In genomic region chr11:3109434-3109833, GRCh38 we compare ENCODE assay signal across 9 cellular contexts. TPM values are rescaled to one million over a fixed set of nuclear protein-coding genes. Genes with fewer than 3 reads are reported as not detected.
DNase-seq lines count a peak whose midpoint lies in the region; ATAC-seq and TF ChIP-seq lines count a peak whose summit lies in the region.
"Had no signal": no experiment of that assay in that cellular context is flagged by ENCODE, and none has a peak within 500 bp of the region (broad histone marks: within the 10 kb centered on the region; RNA-seq: fewer than 3 reads in every experiment).

No MANE protein-coding gene starts in this region.

- peaks cover 5% of the 10 kb centered on the region for H3K9me3 ChIP-seq in left ventricle myocardium inferior (replicated peaks)
- H3K9me3 ChIP-seq in neural progenitor cell (ENCODE audit: low read depth) = peaks cover 18% of the 10 kb centered on the region
- H3K9me3 ChIP-seq in vagina = no peaks in the 10 kb centered on the region

- H3K27ac ChIP-seq in left ventricle myocardium inferior (replicated peaks) (no peak overlapping the region), RWPE1 (peak overlapping the region; percentile 14; the same call in 1 of the 2 replicates), neural progenitor cell (no peak overlapping the region), vagina (peak overlapping the region; percentile 34)
- H3K27ac ChIP-seq: SJSA1 had no signal

- no peak overlapping the region for H3K9ac ChIP-seq in neural progenitor cell

- no peak for TF ChIP-seq CTCF in left ventricle myocardium inferior (IDR thresholded peaks at IDR 0.05; ENCODE audit: borderline replicate concordance)
- TF ChIP-seq CTCF in RWPE1 (conservative IDR thresholded peaks at IDR 0.05; ENCODE audit: low read depth) = no peak
- no peak for TF ChIP-seq CTCF in neural progenitor cell (IDR thresholded peaks at IDR 0.05)
- no peak for TF ChIP-seq CTCF in vagina (IDR thresholded peaks at IDR 0.05)

- DNase-seq in Right ventricle myocardium inferior (ENCODE audit: missing footprints) (peak; percentile 41), left ventricle myocardium inferior (no peak), RWPE1 (ENCODE audit: low spot score) (no peak), neural progenitor cell (ENCODE audit: low spot score) (no peak), vagina (ENCODE audit: extremely low spot score in 2 of 2) (no peak)

- H2AFZ ChIP-seq in neural progenitor cell (replicated peaks) = no peak overlapping the region

- no peaks in the 10 kb centered on the region for H3K27me3 Mint-ChIP-seq in neural progenitor cell (ENCODE audit: insufficient read depth, low read depth)

- H3K36me3 Mint-ChIP-seq in neural progenitor cell = peaks cover 36% of the 10 kb centered on the region

- H4K20me1 ChIP-seq in neural progenitor cell (ENCODE audit: low read depth) = no peaks in the 10 kb centered on the region

- POLR2A ChIA-PET in RWPE1 (lab: Yijun Ruan, JAX; ENCODE audit: low non-redundant PET) = no interaction called here

- ATAC-seq in Right ventricle myocardium inferior (no peak), HG03135 (IDR thresholded peaks at IDR 0.05; ENCODE audit: unreplicated experiment) (no peak), HG03442 (IDR thresholded peaks at IDR 0.05; ENCODE audit: unreplicated experiment) (no peak)

- H3K27me3 ChIP-seq in left ventricle myocardium inferior (ENCODE audit: low read depth) (no peaks in the 10 kb centered on the region), neural progenitor cell (no peaks in the 10 kb centered on the region), vagina (no peaks in the 10 kb centered on the region)
- H3K27me3 ChIP-seq: SJSA1 had no signal

- H3K4me3 Mint-ChIP-seq in neural progenitor cell = no peak overlapping the region
- H3K4me3 Mint-ChIP-seq: IgD-negative memory B cell had no signal

- peaks cover 22% of the 10 kb centered on the region for H3K9me3 Mint-ChIP-seq in neural progenitor cell

- H3K79me2 ChIP-seq in neural progenitor cell (ENCODE audit: low read depth) = no peaks in the 10 kb centered on the region

- intact Hi-C loops in Right ventricle myocardium inferior (cut with DNase I) (no loop called here), left ventricle myocardium inferior (cut with micrococcal nuclease) (no loop called here), vagina (cut with DNase I) (loop anchor here (10.0 kb wide), 1 partner anchor 105 kb away; the partner anchor contains the start of gene MRGPRG)

- peaks cover 3% of the 10 kb centered on the region for H3K4me1 Mint-ChIP-seq in neural progenitor cell
- H3K4me1 Mint-ChIP-seq: IgD-negative memory B cell had no signal

- H3F3A ChIP-seq in neural progenitor cell (ENCODE audit: low read depth) = no peaks in the 10 kb centered on the region

- no peak overlapping the region for H3K4me2 ChIP-seq in neural progenitor cell

- CTCF ChIA-PET in RWPE1 (lab: Yijun Ruan, JAX) = interaction anchor here (0.6 to 0.8 kb wide), 2 partner anchors 31 to 107 kb away, joined by 3 read pairs; no protein-coding TSS in a partner anchor

- H3K36me3 ChIP-seq in left ventricle myocardium inferior (peaks cover 40% of the 10 kb centered on the region), neural progenitor cell (peaks cover 8% of the 10 kb centered on the region), vagina (peaks cover 0 to 8% of the 10 kb centered on the region in 2 donors)

- H3K4me1 ChIP-seq in left ventricle myocardium inferior (no peaks in the 10 kb centered on the region), neural progenitor cell (no peaks in the 10 kb centered on the region), vagina (peaks cover 15% of the 10 kb centered on the region)
- H3K4me1 ChIP-seq: SJSA1 had no signal

- H3K27ac Mint-ChIP-seq in neural progenitor cell = peak overlapping the region; percentile 37
- H3K27ac Mint-ChIP-seq: IgD-negative memory B cell had no signal

- TF ChIP-seq POLR2A in vagina (IDR thresholded peaks at IDR 0.05) = no peak

- H3K4me3 ChIP-seq in left ventricle myocardium inferior (no peak overlapping the region), neural progenitor cell (no peak overlapping the region), vagina (no peak overlapping the region)
- H3K4me3 ChIP-seq: SJSA1 had no signal

RNA-seq across cellular contexts. Expression of gene CARS1, which starts 52.2 kb away (rescaled TPM):
- total RNA-seq in Right ventricle myocardium inferior (17.2 TPM), left ventricle myocardium inferior (14.3 TPM), neural progenitor cell (ENCODE audit: low replicate concordance) (17.2 and 22.3 TPM in 2 replicates), vagina (26.0 TPM)

RNA-seq across cellular contexts. Expression of gene OSBPL5, which starts 55.7 kb away (rescaled TPM):
- total RNA-seq in Right ventricle myocardium inferior = 18.4 TPM
- 11.4 TPM for total RNA-seq in left ventricle myocardium inferior
- 6.2 and 20.1 TPM in 2 replicates for total RNA-seq in neural progenitor cell (ENCODE audit: low replicate concordance)
- 88.4 TPM for total RNA-seq in vagina

Comparison
In these comparisons a context has a peak if more than half of its experiments do, and no peak if none do; other contexts are left out.
1. H3K27ac ChIP-seq: peak in RWPE1 (single experiment) and vagina (single experiment); none in left ventricle myocardium inferior (single experiment) and neural progenitor cell (single experiment).